Comparison of ENCODE assay signal across 8 cellular contexts in the genomic region with DNA sequence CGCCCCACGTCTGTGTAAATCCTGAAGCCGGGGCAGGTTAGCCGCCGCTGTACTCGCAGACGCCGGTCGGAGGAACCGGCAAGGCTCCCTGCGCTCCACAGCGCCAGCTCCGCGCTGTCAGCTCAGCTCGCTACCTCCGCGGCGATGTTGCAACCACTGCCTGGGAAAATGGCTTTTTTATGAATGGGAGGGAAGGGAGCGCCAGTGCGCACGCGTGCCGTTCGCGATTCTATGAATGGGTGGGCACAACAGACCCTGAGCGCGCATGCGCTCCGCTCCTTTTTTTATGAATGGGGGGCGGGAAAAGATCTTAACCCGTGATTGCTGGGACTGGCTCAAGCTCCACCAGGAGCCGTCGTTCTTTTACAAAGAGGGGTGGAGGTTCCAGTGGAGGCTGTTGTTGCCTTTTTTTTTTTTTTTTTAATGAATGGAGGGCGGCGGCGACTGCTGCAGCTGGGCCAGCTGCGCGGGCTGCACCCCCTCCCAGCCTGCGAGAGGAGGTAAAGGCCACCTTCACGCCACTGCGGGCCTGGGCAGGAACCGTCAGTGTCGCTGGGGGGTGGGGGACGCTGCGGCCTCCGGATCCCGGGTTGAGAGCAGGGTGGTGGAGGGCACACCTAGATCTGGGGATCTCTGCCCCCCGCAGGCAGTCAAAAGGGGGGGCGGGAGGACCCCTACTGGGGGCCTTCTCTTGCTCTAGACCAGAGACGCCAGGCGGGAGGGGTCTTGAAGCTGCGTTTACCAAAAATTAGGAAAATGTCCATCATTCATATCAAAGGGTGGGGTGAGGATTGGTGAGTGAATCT. TPM values are rescaled to one million over a fixed set of nuclear protein-coding genes. Genes with fewer than 3 reads are reported as not detected.
A peak's percentile ranks its signal among the peaks of the same experiment; 100 is the strongest.
DNase-seq lines count a peak whose midpoint lies in the region; ATAC-seq and TF ChIP-seq lines count a peak whose summit lies in the region.

A gene with protein sequence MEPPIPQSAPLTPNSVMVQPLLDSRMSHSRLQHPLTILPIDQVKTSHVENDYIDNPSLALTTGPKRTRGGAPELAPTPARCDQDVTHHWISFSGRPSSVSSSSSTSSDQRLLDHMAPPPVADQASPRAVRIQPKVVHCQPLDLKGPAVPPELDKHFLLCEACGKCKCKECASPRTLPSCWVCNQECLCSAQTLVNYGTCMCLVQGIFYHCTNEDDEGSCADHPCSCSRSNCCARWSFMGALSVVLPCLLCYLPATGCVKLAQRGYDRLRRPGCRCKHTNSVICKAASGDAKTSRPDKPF (minus strand): TSS at position 151 of the 806 bp plus-strand sequence. CDS start 9,913 bp downstream, outside the sequence.

- H3K4me1 ChIP-seq in BLaER1 (peaks cover 74% of the 10 kb centered on the region), left lung (peaks cover 23 to 67% of the 10 kb centered on the region in 2 donors)

- ATAC-seq in GM19324 (IDR thresholded peaks at IDR 0.05; ENCODE audit: low FRiP score, unreplicated experiment) (peak; percentile 79), HG03469 (IDR thresholded peaks at IDR 0.05; ENCODE audit: unreplicated experiment) (peak; percentile 59), left lung (peak; percentile 82)

- DNase-seq in NCI-H526 (lab: John Stamatoyannopoulos, UW) (peak; percentile 89 to 96), dermis microvascular lymphatic vessel endothelial cell (ENCODE audit: low read depth in 2 of 2) (peak; percentile 93 to 97), left lung (peak; percentile 93)
- DNase-seq in activated CD4-positive, alpha-beta T cell treated with anti-CD3 and anti-CD28 coated beads, Interleukin-2, amount 50 U/mL, for 24 hours (ENCODE audit: low read depth in 1 of 2, low spot score in 1 of 2) = peak; percentile 64 to 81
- DNase-seq in stimulated activated CD4-positive, alpha-beta T cell treated with anti-CD3 and anti-CD28 coated beads, Interleukin-2, amount 100 ng/mL, for 4 hours (ENCODE audit: low read depth) = peak; percentile 74

- peak within 1 kb of the TSS; percentile 94 for H3K4me2 ChIP-seq in BLaER1

- H3K27ac ChIP-seq in BLaER1 = peak within 1 kb of the TSS; percentile 94
- H3K27ac ChIP-seq in left lung = peak within 1 kb of the TSS; percentile 83 to 88

- H3K27me3 ChIP-seq in BLaER1 (no peaks in the 10 kb centered on the region), left lung (peaks cover 0 to 91% of the 10 kb centered on the region in 2 donors)

- H3K9ac ChIP-seq in BLaER1 = peak within 1 kb of the TSS; percentile 87

- H3K36me3 ChIP-seq in BLaER1 (no peaks in the 10 kb centered on the region), left lung (no peaks in the 10 kb centered on the region)

- H3K9me3 ChIP-seq in BLaER1 = no peaks in the 10 kb centered on the region
- no peaks in the 10 kb centered on the region for H3K9me3 ChIP-seq in left lung

- intact Hi-C loops in left lung (cut with DNase I) = no loop called here

- no peak for TF ChIP-seq CTCF in left lung (IDR thresholded peaks at IDR 0.05)

- no peaks in the 10 kb centered on the region; the same call in 1 of the 2 replicates for H4K20me1 ChIP-seq in BLaER1

- H3K4me3 ChIP-seq in BLaER1 (peak within 1 kb of the TSS; percentile 74), left lung (peak within 1 kb of the TSS; percentile 57 to 63)

RNA-seq across cellular contexts. Expression of the gene that starts here (rescaled TPM):
- total RNA-seq in dermis microvascular lymphatic vessel endothelial cell (4.4 and 4.5 TPM in 2 replicates), left lung (10 to 100 TPM; 28.9 to 44.0 TPM)

Comparison
In these comparisons a context has a peak if more than half of its experiments do, and no peak if none do; other contexts are left out.
1. Peak in every context shown above with its lines: DNase-seq, ATAC-seq, H3K4me3 ChIP-seq and H3K27ac ChIP-seq.